In the genomic region with DNA sequence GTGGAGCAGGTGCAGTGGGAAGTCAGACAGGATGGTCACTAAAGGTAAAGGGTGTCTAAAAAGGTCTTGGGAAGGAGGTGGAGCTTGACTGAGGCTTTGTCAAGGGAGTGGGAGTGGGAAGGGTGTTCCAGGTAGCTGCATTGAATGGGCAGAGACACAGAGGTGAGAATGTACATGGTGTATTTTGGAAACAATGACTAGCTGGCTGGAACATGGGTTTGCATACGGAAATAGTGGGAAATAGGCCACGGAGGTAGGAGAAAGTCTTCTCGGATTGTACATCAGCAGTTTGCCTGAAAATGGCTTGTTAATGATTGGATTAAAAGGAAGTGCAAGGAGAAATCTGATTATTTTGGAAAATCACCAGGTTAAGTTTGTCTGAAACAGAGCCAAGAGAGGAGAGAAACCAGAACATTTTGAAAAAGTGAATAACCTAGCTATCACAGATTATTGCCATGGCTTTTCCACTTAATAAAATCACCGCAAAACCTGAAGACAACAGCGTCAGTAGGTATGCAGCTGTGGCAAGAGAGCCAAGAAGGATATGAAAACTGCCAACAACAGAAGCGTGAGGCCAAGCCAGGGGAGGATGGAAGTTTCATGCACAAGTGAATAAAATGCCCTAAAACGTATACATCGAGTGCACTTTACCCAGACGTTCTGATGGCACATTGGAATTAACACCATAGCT, we compare ENCODE assay signal across 2 cellular contexts.
TF ChIP-seq lines count a peak whose summit lies in the region.

No MANE protein-coding gene starts in this region.

TF ChIP-seq in HepG2, 621 proteins besides CTCF, POLR2A, EP300 and RAD21 (continued from another document and continues in another):
- TF ChIP-seq TRIM22 (IDR thresholded peaks at IDR 0.05) (no peak), HMGXB3 (CRISPR knock-in tag; IDR thresholded peaks at IDR 0.05; ENCODE audit: borderline replicate concordance) (no peak), ZHX1 (CRISPR knock-in tag; IDR thresholded peaks at IDR 0.05; ENCODE audit: low read depth) (no peak), ZNF574 (CRISPR knock-in tag; IDR thresholded peaks at IDR 0.05) (no peak), THAP11 (CRISPR knock-in tag; IDR thresholded peaks at IDR 0.05) (no peak), ZEB1 (IDR thresholded peaks at IDR 0.05; ENCODE audit: insufficient replicate concordance, low read depth) (no peak), PAWR (CRISPR knock-in tag; IDR thresholded peaks at IDR 0.05; ENCODE audit: borderline replicate concordance) (no peak), SIX4 (CRISPR knock-in tag; IDR thresholded peaks at IDR 0.05) (no peak)
- TF ChIP-seq, protein P1, sequence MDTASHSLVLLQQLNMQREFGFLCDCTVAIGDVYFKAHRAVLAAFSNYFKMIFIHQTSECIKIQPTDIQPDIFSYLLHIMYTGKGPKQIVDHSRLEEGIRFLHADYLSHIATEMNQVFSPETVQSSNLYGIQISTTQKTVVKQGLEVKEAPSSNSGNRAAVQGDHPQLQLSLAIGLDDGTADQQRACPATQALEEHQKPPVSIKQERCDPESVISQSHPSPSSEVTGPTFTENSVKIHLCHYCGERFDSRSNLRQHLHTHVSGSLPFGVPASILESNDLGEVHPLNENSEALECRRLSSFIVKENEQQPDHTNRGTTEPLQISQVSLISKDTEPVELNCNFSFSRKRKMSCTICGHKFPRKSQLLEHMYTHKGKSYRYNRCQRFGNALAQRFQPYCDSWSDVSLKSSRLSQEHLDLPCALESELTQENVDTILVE (CRISPR knock-in tag; IDR thresholded peaks at IDR 0.05) = no peak

TF ChIP-seq in HEK293T, 16 proteins besides CTCF, POLR2A, EP300 and RAD21 (continued from another document):
- TF ChIP-seq, protein P2, sequence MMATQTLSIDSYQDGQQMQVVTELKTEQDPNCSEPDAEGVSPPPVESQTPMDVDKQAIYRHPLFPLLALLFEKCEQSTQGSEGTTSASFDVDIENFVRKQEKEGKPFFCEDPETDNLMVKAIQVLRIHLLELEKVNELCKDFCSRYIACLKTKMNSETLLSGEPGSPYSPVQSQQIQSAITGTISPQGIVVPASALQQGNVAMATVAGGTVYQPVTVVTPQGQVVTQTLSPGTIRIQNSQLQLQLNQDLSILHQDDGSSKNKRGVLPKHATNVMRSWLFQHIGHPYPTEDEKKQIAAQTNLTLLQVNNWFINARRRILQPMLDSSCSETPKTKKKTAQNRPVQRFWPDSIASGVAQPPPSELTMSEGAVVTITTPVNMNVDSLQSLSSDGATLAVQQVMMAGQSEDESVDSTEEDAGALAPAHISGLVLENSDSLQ (IDR thresholded peaks at IDR 0.05) = no peak
- TF ChIP-seq ELF4 (IDR thresholded peaks at IDR 0.05) (no peak), SUZ12 (IDR thresholded peaks at IDR 0.05) (no peak), NFRKB (IDR thresholded peaks at IDR 0.05) (no peak), CTBP1 (IDR thresholded peaks at IDR 0.05; ENCODE audit: borderline replicate concordance) (no peak), ARNT (IDR thresholded peaks at IDR 0.05) (no peak), LEF1 (IDR thresholded peaks at IDR 0.05; ENCODE audit: borderline replicate concordance) (no peak), HDGF (IDR thresholded peaks at IDR 0.05; ENCODE audit: borderline replicate concordance) (no peak), FOXK2 (IDR thresholded peaks at IDR 0.05) (no peak), BHLHE40 (IDR thresholded peaks at IDR 0.05; ENCODE audit: borderline replicate concordance) (no peak), L3MBTL2 (conservative IDR thresholded peaks at IDR 0.05) (no peak)
TF ChIP-seq in HEK293T: peak in this region for 0.
